ENCODE assay signal across 2 cellular contexts in the genomic region with DNA sequence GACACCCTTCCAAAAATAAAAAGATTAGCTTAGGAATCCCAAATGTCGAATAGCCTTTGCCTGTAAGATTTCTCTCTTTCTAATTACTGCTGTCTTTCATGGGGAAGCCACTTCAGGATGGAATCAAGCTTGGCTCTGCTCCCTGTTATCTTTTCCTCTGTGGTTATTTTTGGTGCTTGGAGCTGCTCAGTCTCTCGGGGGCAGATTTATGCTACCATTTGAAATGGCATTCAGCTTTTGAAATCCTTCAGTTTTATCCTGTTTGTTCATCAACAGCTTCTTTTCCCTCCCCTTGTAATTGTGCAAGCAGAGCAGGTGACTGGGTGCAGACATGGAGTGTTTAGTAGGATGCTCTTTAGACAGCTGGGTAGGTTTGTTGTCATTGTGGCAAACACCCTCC.
TF ChIP-seq lines count a peak whose summit lies in the region.

No MANE protein-coding gene starts in this region.

TF ChIP-seq in WTC11, 78 proteins besides CTCF, POLR2A, EP300 and RAD21 (continued from another document):
- TF ChIP-seq, protein P1, sequence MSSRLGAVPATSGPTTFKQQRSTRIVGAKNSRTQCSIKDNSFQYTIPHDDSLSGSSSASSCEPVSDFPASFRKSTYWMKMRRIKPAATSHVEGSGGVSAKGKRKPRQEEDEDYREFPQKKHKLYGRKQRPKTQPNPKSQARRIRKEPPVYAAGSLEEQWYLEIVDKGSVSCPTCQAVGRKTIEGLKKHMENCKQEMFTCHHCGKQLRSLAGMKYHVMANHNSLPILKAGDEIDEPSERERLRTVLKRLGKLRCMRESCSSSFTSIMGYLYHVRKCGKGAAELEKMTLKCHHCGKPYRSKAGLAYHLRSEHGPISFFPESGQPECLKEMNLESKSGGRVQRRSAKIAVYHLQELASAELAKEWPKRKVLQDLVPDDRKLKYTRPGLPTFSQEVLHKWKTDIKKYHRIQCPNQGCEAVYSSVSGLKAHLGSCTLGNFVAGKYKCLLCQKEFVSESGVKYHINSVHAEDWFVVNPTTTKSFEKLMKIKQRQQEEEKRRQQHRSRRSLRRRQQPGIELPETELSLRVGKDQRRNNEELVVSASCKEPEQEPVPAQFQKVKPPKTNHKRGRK (CRISPR knock-in tag; IDR thresholded peaks at IDR 0.05; ENCODE audit: borderline replicate concordance), result no peak
- TF ChIP-seq TEAD1 (CRISPR knock-in tag; IDR thresholded peaks at IDR 0.05), result no peak
- TF ChIP-seq, protein P2, sequence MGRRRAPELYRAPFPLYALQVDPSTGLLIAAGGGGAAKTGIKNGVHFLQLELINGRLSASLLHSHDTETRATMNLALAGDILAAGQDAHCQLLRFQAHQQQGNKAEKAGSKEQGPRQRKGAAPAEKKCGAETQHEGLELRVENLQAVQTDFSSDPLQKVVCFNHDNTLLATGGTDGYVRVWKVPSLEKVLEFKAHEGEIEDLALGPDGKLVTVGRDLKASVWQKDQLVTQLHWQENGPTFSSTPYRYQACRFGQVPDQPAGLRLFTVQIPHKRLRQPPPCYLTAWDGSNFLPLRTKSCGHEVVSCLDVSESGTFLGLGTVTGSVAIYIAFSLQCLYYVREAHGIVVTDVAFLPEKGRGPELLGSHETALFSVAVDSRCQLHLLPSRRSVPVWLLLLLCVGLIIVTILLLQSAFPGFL (CRISPR knock-in tag; IDR thresholded peaks at IDR 0.05; ENCODE audit: borderline replicate concordance), result no peak
- no peak for TF ChIP-seq ELF4 (CRISPR knock-in tag; IDR thresholded peaks at IDR 0.05; ENCODE audit: low read depth)
- TF ChIP-seq, protein P3, sequence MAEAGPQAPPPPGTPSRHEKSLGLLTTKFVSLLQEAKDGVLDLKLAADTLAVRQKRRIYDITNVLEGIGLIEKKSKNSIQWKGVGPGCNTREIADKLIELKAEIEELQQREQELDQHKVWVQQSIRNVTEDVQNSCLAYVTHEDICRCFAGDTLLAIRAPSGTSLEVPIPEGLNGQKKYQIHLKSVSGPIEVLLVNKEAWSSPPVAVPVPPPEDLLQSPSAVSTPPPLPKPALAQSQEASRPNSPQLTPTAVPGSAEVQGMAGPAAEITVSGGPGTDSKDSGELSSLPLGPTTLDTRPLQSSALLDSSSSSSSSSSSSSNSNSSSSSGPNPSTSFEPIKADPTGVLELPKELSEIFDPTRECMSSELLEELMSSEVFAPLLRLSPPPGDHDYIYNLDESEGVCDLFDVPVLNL (CRISPR knock-in tag; IDR thresholded peaks at IDR 0.05; ENCODE audit: borderline replicate concordance, low read depth), result no peak
- TF ChIP-seq, protein P4, sequence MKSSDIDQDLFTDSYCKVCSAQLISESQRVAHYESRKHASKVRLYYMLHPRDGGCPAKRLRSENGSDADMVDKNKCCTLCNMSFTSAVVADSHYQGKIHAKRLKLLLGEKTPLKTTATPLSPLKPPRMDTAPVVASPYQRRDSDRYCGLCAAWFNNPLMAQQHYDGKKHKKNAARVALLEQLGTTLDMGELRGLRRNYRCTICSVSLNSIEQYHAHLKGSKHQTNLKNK (CRISPR knock-in tag; IDR thresholded peaks at IDR 0.05), result no peak
- no peak for TF ChIP-seq GTF2I (CRISPR knock-in tag; conservative IDR thresholded peaks at IDR 0.05)
- TF ChIP-seq RORB (CRISPR knock-in tag; IDR thresholded peaks at IDR 0.05), result no peak
- TF ChIP-seq, protein P5, sequence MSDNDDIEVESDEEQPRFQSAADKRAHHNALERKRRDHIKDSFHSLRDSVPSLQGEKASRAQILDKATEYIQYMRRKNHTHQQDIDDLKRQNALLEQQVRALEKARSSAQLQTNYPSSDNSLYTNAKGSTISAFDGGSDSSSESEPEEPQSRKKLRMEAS (CRISPR knock-in tag; IDR thresholded peaks at IDR 0.05), result no peak
- no peak for TF ChIP-seq ZNF263 (CRISPR knock-in tag; IDR thresholded peaks at IDR 0.05; ENCODE audit: low read depth)
- no peak for TF ChIP-seq ZNF396 (CRISPR knock-in tag; IDR thresholded peaks at IDR 0.05; ENCODE audit: borderline replicate concordance)
TF ChIP-seq in WTC11: peak in this region for 0.

TF ChIP-seq in H1, 55 proteins besides CTCF, POLR2A, EP300 and RAD21 (continued from another document):
- TF ChIP-seq, protein P5 (IDR thresholded peaks at IDR 0.05), result no peak
- TF ChIP-seq GABPA (IDR thresholded peaks at IDR 0.05; ENCODE audit: borderline replicate concordance, insufficient read depth, low read length) (no peak), SP2 (IDR thresholded peaks at IDR 0.05; ENCODE audit: low read length) (no peak), JUN (IDR thresholded peaks at IDR 0.05; ENCODE audit: low read depth, low read length) (no peak), CHD7 (IDR thresholded peaks at IDR 0.05; ENCODE audit: insufficient replicate concordance, low read length) (no peak), NANOG (IDR thresholded peaks at IDR 0.05; ENCODE audit: insufficient read depth, low read depth, low read length, poor library complexity, severe bottlenecking) (no peak), BCL11A (IDR thresholded peaks at IDR 0.05; ENCODE audit: low read depth in 2 of 2, low read length in 2 of 2) (no peak), SP4 (IDR thresholded peaks at IDR 0.05; ENCODE audit: low read length) (no peak), POU5F1 (IDR thresholded peaks at IDR 0.05; ENCODE audit: low read depth, low read length) (no peak)
